8 cellular contexts compared by ENCODE assay signal in the genomic region with DNA sequence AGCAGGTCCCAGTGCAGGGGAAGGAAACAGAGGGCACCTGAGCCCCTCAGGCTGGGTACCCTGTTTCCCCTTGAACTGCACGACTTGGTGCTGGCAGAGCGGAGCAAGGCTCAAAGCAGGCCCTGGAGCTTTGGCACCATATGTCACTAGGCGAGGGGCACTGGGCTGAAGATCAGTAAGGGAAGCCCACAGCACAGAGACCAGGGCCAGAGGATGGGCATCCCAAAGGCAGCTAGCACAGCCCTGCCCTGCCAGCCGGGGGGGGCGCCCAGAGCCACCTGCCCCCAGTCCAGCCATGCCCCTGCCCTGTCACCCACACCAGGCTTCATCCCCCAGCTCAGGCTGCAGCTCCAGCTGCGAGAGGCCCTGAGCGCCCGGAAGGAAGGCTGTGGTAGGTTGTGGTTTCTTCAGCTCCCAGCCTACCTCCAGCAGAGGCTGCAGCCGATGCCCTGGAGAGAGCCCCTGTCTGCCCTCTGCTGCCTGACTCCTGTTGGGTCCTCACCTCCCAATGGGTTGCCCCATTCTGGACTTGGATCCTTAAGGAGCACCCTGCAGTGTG.
DNase-seq lines count a peak whose midpoint lies in the region; ATAC-seq lines count a peak whose summit lies in the region.

No MANE protein-coding gene starts in this region.

- H3K9me3 Mint-ChIP-seq in T-helper 1 cell treated with Interleukin-12 subunit alpha and Interleukin-12 subunit beta and Interleukin-4 antibody, amounts not matched to agents 30 μg/mL and 1 μg/mL, for 36 hours = no peaks in the 10 kb centered on the region
- H3K9me3 Mint-ChIP-seq in effector memory CD8-positive, alpha-beta T cell = no peaks in the 10 kb centered on the region

- H3K36me3 Mint-ChIP-seq in T-helper 1 cell treated with Interleukin-12 subunit alpha and Interleukin-12 subunit beta and Interleukin-4 antibody, amounts not matched to agents 30 μg/mL and 1 μg/mL, for 36 hours (ENCODE audit: low read depth) = peaks cover 13% of the 10 kb centered on the region
- peaks cover 61% of the 10 kb centered on the region for H3K36me3 Mint-ChIP-seq in effector memory CD8-positive, alpha-beta T cell (ENCODE audit: insufficient read depth)

- H3K4me1 Mint-ChIP-seq in T-helper 1 cell treated with Interleukin-12 subunit alpha and Interleukin-12 subunit beta and Interleukin-4 antibody, amounts not matched to agents 30 μg/mL and 1 μg/mL, for 36 hours (ENCODE audit: low read depth) = peaks cover 50% of the 10 kb centered on the region
- peaks cover 63 to 70% of the 10 kb centered on the region in 2 donors for H3K4me1 Mint-ChIP-seq in effector memory CD8-positive, alpha-beta T cell (ENCODE audit: low read depth in 2 of 2)

- peak overlapping the region; percentile 69 for H3K4me3 Mint-ChIP-seq in T-helper 1 cell treated with Interleukin-12 subunit alpha and Interleukin-12 subunit beta and Interleukin-4 antibody, amounts not matched to agents 30 μg/mL and 1 μg/mL, for 36 hours
- peak overlapping the region; percentile 98 to 99 for H3K4me3 Mint-ChIP-seq in effector memory CD8-positive, alpha-beta T cell

- DNase-seq in NCI-H1694 (lab: John Stamatoyannopoulos, UW) = peak; percentile 32
- DNase-seq in NCI-H1694 treated with DMSO at 0.1 percent for 48 hours (lab: John Stamatoyannopoulos, UW) = no peak
- DNase-seq in effector memory CD8-positive, alpha-beta T cell = peak; percentile 55 to 61 (median 59)
- DNase-seq in stimulated activated naive CD4-positive, alpha-beta T cell treated with Interleukin-2 at 50 U/mL for 16 hours (lab: John Stamatoyannopoulos, UW) = peak; percentile 34
- DNase-seq in nucleus accumbens (lab: John Stamatoyannopoulos, UW) = no peak

- H3K27me3 Mint-ChIP-seq in T-helper 1 cell treated with Interleukin-12 subunit alpha and Interleukin-12 subunit beta and Interleukin-4 antibody, amounts not matched to agents 30 μg/mL and 1 μg/mL, for 36 hours (ENCODE audit: low read depth) = no peaks in the 10 kb centered on the region
- no peaks in the 10 kb centered on the region for H3K27me3 Mint-ChIP-seq in effector memory CD8-positive, alpha-beta T cell

- peak overlapping the region; percentile 82 for H3K27ac Mint-ChIP-seq in T-helper 1 cell treated with Interleukin-12 subunit alpha and Interleukin-12 subunit beta and Interleukin-4 antibody, amounts not matched to agents 30 μg/mL and 1 μg/mL, for 36 hours
- peak overlapping the region; percentile 93 for H3K27ac Mint-ChIP-seq in effector memory CD8-positive, alpha-beta T cell

- ATAC-seq in HG03095 (IDR thresholded peaks at IDR 0.05; ENCODE audit: unreplicated experiment) = peak; percentile 46
- peak; percentile 91 for ATAC-seq in effector memory CD8-positive, alpha-beta T cell (replicated peaks)
- ATAC-seq in HG02870 (IDR thresholded peaks at IDR 0.05; ENCODE audit: unreplicated experiment) = no peak

Comparison
In these comparisons a context has a peak if more than half of its experiments do, and no peak if none do; other contexts are left out.
1. DNase-seq: peak in NCI-H1694 (single experiment), effector memory CD8-positive, alpha-beta T cell (3 of 3) and stimulated activated naive CD4-positive, alpha-beta T cell treated with Interleukin-2 at 50 U/mL for 16 hours (single experiment); none in NCI-H1694 treated with DMSO at 0.1 percent for 48 hours (single experiment) and nucleus accumbens (0 of 56).